ENCODE assay signal across 8 cellular contexts in genomic region chr13:99657848-99658265, GRCh38. TPM values are rescaled to one million over a fixed set of nuclear protein-coding genes. Genes with fewer than 3 reads are reported as not detected.
DNase-seq lines count a peak whose midpoint lies in the region; ATAC-seq and TF ChIP-seq lines count a peak whose summit lies in the region.

No MANE protein-coding gene starts in this region.

- TF ChIP-seq POLR2A in sigmoid colon (IDR thresholded peaks at IDR 0.05): no peak

- H3K36me3 ChIP-seq in right atrium auricular region (no peaks in the 10 kb centered on the region), sigmoid colon (no peaks in the 10 kb centered on the region)

- no peak for TF ChIP-seq EP300 in sigmoid colon (IDR thresholded peaks at IDR 0.05)

- no peaks in the 10 kb centered on the region for H3K36me3 Mint-ChIP-seq in activated naive CD8-positive, alpha-beta T cell treated with anti-CD3 and anti-CD28 coated beads, Interleukin-2, amount 10 ng/mL, durations not matched to agents 7 days and 5 days

- H3K27me3 Mint-ChIP-seq in activated naive CD8-positive, alpha-beta T cell treated with anti-CD3 and anti-CD28 coated beads, Interleukin-2, amount 10 ng/mL, durations not matched to agents 7 days and 5 days: peaks cover 10% of the 10 kb centered on the region

- POLR2A ChIA-PET in activated naive CD8-positive, alpha-beta T cell treated with anti-CD3 and anti-CD28 coated beads, Interleukin-2, amount 10 ng/mL, durations not matched to agents 7 days and 5 days (lab: Charles Lee): interaction anchor here (0.8 to 1.8 kb wide), 4 partner anchors 52 to 256 kb away, joined by 3 to 4 read pairs (median 4); no protein-coding TSS in a partner anchor
- POLR2A ChIA-PET in GM10248 (lab: Yijun Ruan, JAX): interaction anchor here (0.5 kb wide), 1 partner anchor 359 kb away, joined by 5 read pairs; no protein-coding TSS in a partner anchor

- CTCF ChIA-PET in GM10248 (lab: Yijun Ruan, JAX): interaction anchor here (0.9 to 6.6 kb wide), 9 partner anchors 9 to 1005 kb away, joined by 3 to 62 read pairs (median 5); no protein-coding TSS in a partner anchor

- peak overlapping the region; percentile 44 to 63 for H3K4me3 ChIP-seq in right atrium auricular region
- H3K4me3 ChIP-seq in sigmoid colon: peak overlapping the region; percentile 34 to 55 (median 48)

- DNase-seq in activated T-cell treated with anti-CD3 and anti-CD28 coated beads for 1 hour (ENCODE audit: low read depth) (peak; percentile 18), activated T-cell treated with anti-CD3 and anti-CD28 coated beads for 4 hours (no peak), NCI-H146 treated with DMSO at 0.1 percent for 48 hours (lab: John Stamatoyannopoulos, UW; ENCODE audit: unreplicated experiment) (peak; percentile 69), right atrium auricular region (ENCODE audit: low spot score) (peak; percentile 64), sigmoid colon (no peak), GM13977 (ENCODE audit: low spot score) (no peak), GM10248 (ENCODE audit: extremely low spot score) (no peak)
- DNase-seq in activated naive CD8-positive, alpha-beta T cell treated with anti-CD3 and anti-CD28 coated beads, Interleukin-2, amount 10 ng/mL, durations not matched to agents 7 days and 5 days: peak; percentile 64

- H3K9me3 ChIP-seq in right atrium auricular region (no peaks in the 10 kb centered on the region), sigmoid colon (no peaks in the 10 kb centered on the region)

- H3K4me1 ChIP-seq in right atrium auricular region (peaks cover 0 to 10% of the 10 kb centered on the region in 2 donors), sigmoid colon (peaks cover 0 to 11% (median 8%) of the 10 kb centered on the region in 4 donors)

- H3K27ac ChIP-seq in right atrium auricular region (peak overlapping the region; percentile 76 to 81), sigmoid colon (peak overlapping the region; percentile 71 to 82 (median 77))

- intact Hi-C loops in sigmoid colon (cut with DNase I): loop anchor here (2.0 kb wide), 3 partner anchors 431 to 857 kb away; partner anchors contain the start of gene PCCA

- in situ Hi-C loops in GM13977 (cut with MboI; ENCODE audit: low pct_unique_long_range_greater_than_20kb, low sequenced_read_pairs, unreplicated experiment): loop anchor here (25.0 kb wide), 1 partner anchor 579 kb away; no protein-coding TSS in a partner anchor

- TF ChIP-seq CTCF in right atrium auricular region (IDR thresholded peaks at IDR 0.05): no peak
- TF ChIP-seq CTCF in sigmoid colon (IDR thresholded peaks at IDR 0.05): no peak
- TF ChIP-seq CTCF in GM13977 (IDR thresholded peaks at IDR 0.05; ENCODE audit: extremely low read depth, insufficient read depth, missing control alignments): no peak
- TF ChIP-seq CTCF in GM10248 (IDR thresholded peaks at IDR 0.05; ENCODE audit: control extremely low read depth, extremely low read depth, low read depth, missing control alignments): no peak

- H3K4me3 Mint-ChIP-seq in activated naive CD8-positive, alpha-beta T cell treated with anti-CD3 and anti-CD28 coated beads, Interleukin-2, amount 10 ng/mL, durations not matched to agents 7 days and 5 days: peak overlapping the region; percentile 65

- WGBS in sigmoid colon, 2 donors: 36 to 76% methylated on average over 30 of the region's 30 CpGs

- H3K4me1 Mint-ChIP-seq in activated naive CD8-positive, alpha-beta T cell treated with anti-CD3 and anti-CD28 coated beads, Interleukin-2, amount 10 ng/mL, durations not matched to agents 7 days and 5 days: peaks cover 31% of the 10 kb centered on the region

- no peaks in the 10 kb centered on the region for H3K27me3 ChIP-seq in right atrium auricular region
- H3K27me3 ChIP-seq in sigmoid colon: no peaks in the 10 kb centered on the region

- H3K27ac Mint-ChIP-seq in activated naive CD8-positive, alpha-beta T cell treated with anti-CD3 and anti-CD28 coated beads, Interleukin-2, amount 10 ng/mL, durations not matched to agents 7 days and 5 days: peak overlapping the region; percentile 92

- no peaks in the 10 kb centered on the region for H3K9me3 Mint-ChIP-seq in activated naive CD8-positive, alpha-beta T cell treated with anti-CD3 and anti-CD28 coated beads, Interleukin-2, amount 10 ng/mL, durations not matched to agents 7 days and 5 days

- ATAC-seq in activated naive CD8-positive, alpha-beta T cell treated with anti-CD3 and anti-CD28 coated beads, Interleukin-2, amount 10 ng/mL, durations not matched to agents 7 days and 5 days (ENCODE audit: low read depth): peak; percentile 38

RNA-seq across cellular contexts. Expression of gene CLYBL, which starts 51.4 kb away (rescaled TPM):
- 10 to 100 TPM in 1 of 2 experiments, 1 to 10 TPM in 1; 9.1 to 10.1 TPM for total RNA-seq in activated naive CD8-positive, alpha-beta T cell treated with anti-CD3 and anti-CD28 coated beads, Interleukin-2, amount 10 ng/mL, durations not matched to agents 7 days and 5 days
- total RNA-seq in right atrium auricular region (1 to 10 TPM; 7.8 to 9.9 TPM), sigmoid colon (1 to 10 TPM; 3.6 to 9.7 (median 4.2) TPM)
- polyA plus RNA-seq in sigmoid colon: 10 to 100 TPM in 2 of 3 donors, 1 to 10 TPM in 1; 9.9 to 31.2 (median 10.2) TPM

Comparison
In these comparisons a context has a peak if more than half of its experiments do, and no peak if none do; other contexts are left out.
1. DNase-seq: peak in activated T-cell treated with anti-CD3 and anti-CD28 coated beads for 1 hour (single experiment), NCI-H146 treated with DMSO at 0.1 percent for 48 hours (single experiment), activated naive CD8-positive, alpha-beta T cell treated with anti-CD3 and anti-CD28 coated beads, Interleukin-2, amount 10 ng/mL, durations not matched to agents 7 days and 5 days (single experiment) and right atrium auricular region (single experiment); none in activated T-cell treated with anti-CD3 and anti-CD28 coated beads for 4 hours (single experiment), sigmoid colon (single experiment), GM13977 (single experiment) and GM10248 (single experiment).